8 cellular contexts compared by ENCODE assay signal in genomic region chr4:109433281-109434006, GRCh38. TPM values are rescaled to one million over a fixed set of nuclear protein-coding genes. Genes with fewer than 3 reads are reported as not detected.
A peak's percentile ranks its signal among the peaks of the same experiment; 100 is the strongest.
DNase-seq lines count a peak whose midpoint lies in the region; TF ChIP-seq lines count a peak whose summit lies in the region.

Gene SEC24B (plus strand): TSS chr4:109433815. CDS start chr4:109433870, 55 bp downstream.

- H3K4me2 ChIP-seq in OCI-LY3 (ENCODE audit: low read length) = peak within 1 kb of the TSS; percentile 89

- peak; percentile 83 for TF ChIP-seq CTCF in GM20000 (IDR thresholded peaks at IDR 0.05; ENCODE audit: extremely low read depth, missing control alignments)
- peak; percentile 81 for TF ChIP-seq CTCF in OCI-LY3 (IDR thresholded peaks at IDR 0.05; ENCODE audit: low read depth, low read length)

- H3K27me3 ChIP-seq in OCI-LY3 (ENCODE audit: low read depth, low read length) = no peaks in the 10 kb centered on the region
- H3K27me3 ChIP-seq in mucosa of rectum (ENCODE audit: control insufficient read depth in 2 of 2, insufficient read depth in 2 of 2, low read length in 2 of 2) = no peaks in the 10 kb centered on the region

- H3K9ac ChIP-seq in OCI-LY3 (ENCODE audit: low read length) (peak within 1 kb of the TSS; percentile 80), mucosa of rectum (ENCODE audit: low read depth in 1 of 2, low read length in 2 of 2) (peak within 1 kb of the TSS; percentile 87 to 96)

- peaks cover 36% of the 10 kb centered on the region for H4K20me1 ChIP-seq in OCI-LY3 (ENCODE audit: insufficient read depth, low read length)

- peak within 1 kb of the TSS; percentile 75 for H2AFZ ChIP-seq in OCI-LY3 (ENCODE audit: low read depth, low read length)

- H3K27ac ChIP-seq in OCI-LY3 (ENCODE audit: low read length) (peak within 1 kb of the TSS; percentile 38), epithelial cell of prostate (peak within 1 kb of the TSS; percentile 82), mucosa of rectum (ENCODE audit: low read depth in 2 of 2, low read length in 2 of 2) (peak within 1 kb of the TSS; percentile 90 to 92)

- DNase-seq in Caki2 (ENCODE audit: low read depth) = peak; percentile 88
- DNase-seq in GM20000 (ENCODE audit: low spot score) = peak; percentile 93
- peak; percentile 78 for DNase-seq in HT-29 (ENCODE audit: low spot score)
- DNase-seq in activated T-cell treated with anti-CD3 and anti-CD28 coated beads for 1 hour (ENCODE audit: low read depth) = peak; percentile 82
- DNase-seq in epithelial cell of prostate (ENCODE audit: low read depth, low spot score) = peak; percentile 20
- DNase-seq in stimulated activated CD8-positive, alpha-beta memory T cell treated with anti-CD3 and anti-CD28 coated beads, Interleukin-7, amount 100 ng/mL, for 1 hour (ENCODE audit: low read depth in 2 of 2) = peak; percentile 76 to 79

- no peaks in the 10 kb centered on the region for H3K36me3 ChIP-seq in OCI-LY3 (replicated peaks; ENCODE audit: low read depth, low read length)
- H3K36me3 ChIP-seq in mucosa of rectum (ENCODE audit: control insufficient read depth in 2 of 2, insufficient read depth in 2 of 2, low read length in 2 of 2) = no peaks in the 10 kb centered on the region

- peaks cover 22% of the 10 kb centered on the region for H3K4me1 ChIP-seq in OCI-LY3 (ENCODE audit: low read length)
- peaks cover 23 to 27% of the 10 kb centered on the region in 2 donors for H3K4me1 ChIP-seq in mucosa of rectum (ENCODE audit: control insufficient read depth in 2 of 2, insufficient read depth in 2 of 2, low read length in 2 of 2)

- peaks cover 48% of the 10 kb centered on the region for H3K79me2 ChIP-seq in OCI-LY3 (ENCODE audit: low read length)

- no peaks in the 10 kb centered on the region for H3K9me3 ChIP-seq in OCI-LY3 (ENCODE audit: insufficient read depth, low read length)
- no peaks in the 10 kb centered on the region for H3K9me3 ChIP-seq in mucosa of rectum (ENCODE audit: control insufficient read depth in 2 of 2, low read length in 2 of 2)

- peak within 1 kb of the TSS; percentile 94 for H3K4me3 ChIP-seq in OCI-LY3 (ENCODE audit: low read length)
- peak within 1 kb of the TSS; percentile 84 to 92 for H3K4me3 ChIP-seq in mucosa of rectum (ENCODE audit: low read length in 2 of 2)

- in situ Hi-C loops in Caki2 (cut with HindIII; ENCODE audit: low pct_unique_long_range_greater_than_20kb, low sequenced_read_pairs) = loop anchor here (10.0 to 25.0 kb wide), 2 partner anchors 121 to 379 kb away; partner anchors contain the start of genes CFI and GAR1

RNA-seq across cellular contexts. Expression of gene SEC24B, which starts in this region (rescaled TPM):
- total RNA-seq in Caki2 (2014; rRNA removed; shearing (Covaris generic); ENCODE audit: low replicate concordance) = 5.1 and 5.7 TPM in 2 replicates
- 8.9 and 10.1 TPM in 2 replicates for total RNA-seq in HT-29 (2014; rRNA removed; shearing (Covaris generic))

Comparison
In these comparisons a context has a peak if more than half of its experiments do, and no peak if none do; other contexts are left out.
1. Peak in every context shown above with its lines: DNase-seq, H3K4me3 ChIP-seq and H3K27ac ChIP-seq.
2. DNase-seq: peak in every context shown above with its lines; median percentile 93 in GM20000; 88 in Caki2; 82 in activated T-cell treated with anti-CD3 and anti-CD28 coated beads for 1 hour; 78 in HT-29; 78 in stimulated activated CD8-positive, alpha-beta memory T cell treated with anti-CD3 and anti-CD28 coated beads, Interleukin-7, amount 100 ng/mL, for 1 hour; 20 in epithelial cell of prostate.
3. H3K27ac ChIP-seq: peak in every context shown above with its lines; median percentile 91 in mucosa of rectum; 82 in epithelial cell of prostate; 38 in OCI-LY3.